Comparison of ENCODE assay signal across 7 cellular contexts in genomic region chr5:144386315-144386714, GRCh38.
"Had no signal": no experiment of that assay in that cellular context is flagged by ENCODE, and none has a peak within 500 bp of the region (broad histone marks: within the 10 kb centered on the region; RNA-seq: fewer than 3 reads in every experiment).

No MANE protein-coding gene starts in this region.

- H3K9ac ChIP-seq: KMS-11 had no signal

- H3K27ac ChIP-seq: HL-60, KMS-11 had no signal

- H3K4me1 Mint-ChIP-seq: IgD-negative memory B cell had no signal

- H3K4me3 Mint-ChIP-seq: IgD-negative memory B cell had no signal

- H3K4me2 ChIP-seq: KMS-11 had no signal

- H3K36me3 Mint-ChIP-seq: IgD-negative memory B cell had no signal

- H3K4me3 ChIP-seq: K562 had no signal

- H3K27ac Mint-ChIP-seq: IgD-negative memory B cell had no signal

- DNase-seq: KBM-7, KG1 had no signal

- ATAC-seq: HepG2, K562 had no signal
